In the genomic region with DNA sequence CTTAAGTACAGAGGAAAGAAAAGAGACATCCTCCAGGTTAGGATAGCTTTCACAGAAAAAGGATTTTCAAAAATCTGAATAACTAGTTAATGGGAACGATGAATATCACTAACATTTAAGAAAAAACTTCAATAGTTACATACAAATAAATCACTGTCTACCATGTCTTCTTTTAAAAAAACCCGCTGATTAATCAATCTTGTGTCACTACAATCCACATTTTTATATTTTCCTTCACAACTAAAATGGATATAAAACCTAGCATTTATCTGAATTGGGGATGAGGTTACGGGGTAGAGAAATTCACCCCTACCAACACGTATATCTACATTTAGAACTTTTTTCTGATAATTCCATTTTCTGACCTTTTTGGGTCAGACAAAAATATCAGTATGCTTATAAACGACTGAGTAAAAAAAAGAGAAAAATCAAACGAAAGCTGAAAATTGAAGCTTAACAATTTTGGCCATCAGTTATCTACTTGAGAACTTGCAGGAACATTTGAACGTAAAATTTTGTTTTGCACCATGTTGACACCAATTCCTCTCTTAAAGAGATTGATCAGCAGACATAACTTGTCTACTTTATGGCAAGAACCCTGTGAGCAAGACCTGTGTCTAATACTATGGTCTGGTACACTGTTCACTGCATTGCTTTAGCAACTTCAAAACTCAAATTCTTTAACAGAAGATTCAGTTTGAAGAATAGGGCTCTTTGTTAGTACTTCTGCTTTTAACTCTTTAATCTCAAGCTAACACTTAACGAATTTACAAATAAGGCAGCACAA, we compare ENCODE assay signal across 1 cellular context.
TF ChIP-seq lines count a peak whose summit lies in the region.

No MANE protein-coding gene starts in this region.

TF ChIP-seq in H1, 55 proteins besides CTCF, POLR2A, EP300 and RAD21 (continued from another document):
- TF ChIP-seq RFX5 (IDR thresholded peaks at IDR 0.05; ENCODE audit: borderline replicate concordance, low read depth, low read length): no peak
- no peak for TF ChIP-seq TEAD4 (IDR thresholded peaks at IDR 0.05; ENCODE audit: low read depth, low read length)
- no peak for TF ChIP-seq TBP (IDR thresholded peaks at IDR 0.05; ENCODE audit: low read depth, low read length)
- TF ChIP-seq, protein P1, sequence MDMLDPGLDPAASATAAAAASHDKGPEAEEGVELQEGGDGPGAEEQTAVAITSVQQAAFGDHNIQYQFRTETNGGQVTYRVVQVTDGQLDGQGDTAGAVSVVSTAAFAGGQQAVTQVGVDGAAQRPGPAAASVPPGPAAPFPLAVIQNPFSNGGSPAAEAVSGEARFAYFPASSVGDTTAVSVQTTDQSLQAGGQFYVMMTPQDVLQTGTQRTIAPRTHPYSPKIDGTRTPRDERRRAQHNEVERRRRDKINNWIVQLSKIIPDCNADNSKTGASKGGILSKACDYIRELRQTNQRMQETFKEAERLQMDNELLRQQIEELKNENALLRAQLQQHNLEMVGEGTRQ (IDR thresholded peaks at IDR 0.05; ENCODE audit: low read length): no peak
- no peak for TF ChIP-seq POLR2AphosphoS5 (IDR thresholded peaks at IDR 0.05; ENCODE audit: low read depth, low read length)
- TF ChIP-seq MAFK (IDR thresholded peaks at IDR 0.05; ENCODE audit: low read depth, low read length): no peak
- TF ChIP-seq, protein P2, sequence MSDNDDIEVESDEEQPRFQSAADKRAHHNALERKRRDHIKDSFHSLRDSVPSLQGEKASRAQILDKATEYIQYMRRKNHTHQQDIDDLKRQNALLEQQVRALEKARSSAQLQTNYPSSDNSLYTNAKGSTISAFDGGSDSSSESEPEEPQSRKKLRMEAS (IDR thresholded peaks at IDR 0.05): no peak
TF ChIP-seq in H1: peak in this region for 0.
